In the genomic region with DNA sequence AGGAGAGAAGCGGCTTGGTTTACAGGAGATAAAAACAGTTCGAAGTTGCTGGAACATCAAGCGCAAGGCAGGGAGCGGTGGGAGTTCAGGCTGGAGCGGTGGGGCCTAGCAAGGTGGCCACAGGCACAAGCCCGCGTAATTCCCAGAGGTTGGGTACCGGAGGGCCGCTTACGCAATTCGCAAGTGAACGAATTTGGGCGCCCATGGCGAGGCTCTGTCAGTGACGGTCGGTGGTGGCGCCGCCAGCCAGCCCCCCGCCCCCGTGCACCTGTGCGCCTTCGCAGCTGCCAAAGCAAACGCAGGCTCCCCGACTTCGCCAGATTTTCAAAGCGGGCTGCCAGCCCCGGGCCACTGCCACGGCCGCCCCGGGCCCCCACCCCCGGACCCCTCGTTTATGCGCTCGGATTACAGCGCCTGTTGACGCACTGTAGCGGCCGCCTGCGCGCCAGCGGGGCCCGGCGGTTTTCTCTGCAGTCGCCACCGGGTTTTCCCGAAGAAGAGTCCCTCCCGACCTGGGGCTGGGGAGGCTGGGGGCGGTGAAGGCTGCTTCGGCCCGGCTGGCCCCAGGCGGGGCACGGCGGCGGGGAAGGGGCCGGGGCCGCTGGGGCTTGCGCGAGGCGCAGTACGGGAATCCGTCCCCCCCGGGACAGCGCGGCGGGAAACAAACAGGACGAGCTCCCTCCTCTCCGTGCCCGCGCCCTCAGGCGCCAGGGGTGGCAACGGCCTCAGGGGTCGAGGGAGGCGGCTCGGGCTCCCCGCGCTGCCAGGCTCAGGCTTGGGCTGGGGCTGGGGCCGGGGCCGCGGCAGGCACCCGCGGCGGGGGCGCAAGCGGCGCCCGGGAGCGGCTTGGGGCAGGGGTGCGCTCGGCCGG, we compare ENCODE assay signal across 8 cellular contexts. TPM values are rescaled to one million over a fixed set of nuclear protein-coding genes. Genes with fewer than 3 reads are reported as not detected.
A peak's percentile ranks its signal among the peaks of the same experiment; 100 is the strongest.
DNase-seq lines count a peak whose midpoint lies in the region; ATAC-seq, FAIRE-seq and TF ChIP-seq lines count a peak whose summit lies in the region.

No MANE protein-coding gene starts in this region.

- no peaks in the 10 kb centered on the region for H3K9me3 ChIP-seq in endothelial cell of umbilical vein (replicated peaks; ENCODE audit: control insufficient read depth, insufficient read depth, low read length)
- H3K9me3 ChIP-seq in muscle layer of colon (ENCODE audit: low read length): no peaks in the 10 kb centered on the region

- H3K4me3 ChIP-seq in endothelial cell of umbilical vein (replicated peaks in 1 of 3; ENCODE audit: insufficient read depth in 1 of 3, low read depth in 1 of 3, low read length in 3 of 3): peak overlapping the region; percentile 48 to 79 (median 62)
- H3K4me3 ChIP-seq in muscle layer of colon (ENCODE audit: low read depth in 1 of 2, low read length in 2 of 2): peak overlapping the region; percentile 80 to 93

- no peak for TF ChIP-seq CTCF in GM13977 (IDR thresholded peaks at IDR 0.05; ENCODE audit: extremely low read depth, insufficient read depth, missing control alignments)
- no peak for TF ChIP-seq CTCF in endothelial cell of umbilical vein (IDR thresholded peaks at IDR 0.05; ENCODE audit: extremely low read depth in 1 of 2, insufficient read depth in 1 of 2, low read depth in 1 of 2, low read length in 2 of 2)

- dilution Hi-C loops in endothelial cell of umbilical vein (cut with MboI; ENCODE audit: extremely low pct_ligation_motif_present, low sequenced_read_pairs): no loop called here

- H3K4me1 ChIP-seq in endothelial cell of umbilical vein (ENCODE audit: control insufficient read depth, extremely low read depth, insufficient read depth, low read length): peaks cover 13% of the 10 kb centered on the region
- H3K4me1 ChIP-seq in muscle layer of colon (ENCODE audit: insufficient read depth, low read length): peaks cover 10% of the 10 kb centered on the region

- DNase-seq in GM13977 (ENCODE audit: low spot score): peak; percentile 56
- peak; percentile 41 for DNase-seq in NCI-H2227 (lab: John Stamatoyannopoulos, UW; ENCODE audit: unreplicated experiment)
- DNase-seq in activated CD8-positive, alpha-beta memory T cell treated with anti-CD3 and anti-CD28 coated beads, Interleukin-2, amount 50 U/mL, for 24 hours (ENCODE audit: extremely low read depth): peak; percentile 12
- peak; percentile 25 for DNase-seq in endothelial cell of umbilical vein (ENCODE audit: low read depth, low spot score)
- peak; percentile 48 for DNase-seq in stimulated activated naive CD4-positive, alpha-beta T cell treated with Interleukin-2 at 50 U/mL for 16 hours (lab: John Stamatoyannopoulos, UW)
- DNase-seq in NCI-H1694 (lab: John Stamatoyannopoulos, UW): no peak

- H3K27me3 ChIP-seq in endothelial cell of umbilical vein (ENCODE audit: control insufficient read depth in 2 of 2, insufficient read depth in 2 of 2, low read length in 2 of 2) (no peaks in the 10 kb centered on the region), muscle layer of colon (ENCODE audit: control insufficient read depth in 1 of 2, insufficient read depth in 2 of 2, low read length in 2 of 2) (no peaks in the 10 kb centered on the region)

- peak overlapping the region; percentile 17 for H3K9ac ChIP-seq in endothelial cell of umbilical vein (replicated peaks; ENCODE audit: extremely low read depth, insufficient read depth, low read length)
- H3K9ac ChIP-seq in muscle layer of colon (ENCODE audit: low read length): peak overlapping the region; percentile 55

- intact Hi-C loops in endothelial cell of umbilical vein (cut with micrococcal nuclease): loop anchor here (5.0 to 10.0 kb wide), 2 partner anchors 110 to 182 kb away; partner anchors contain the start of gene N4BP2L2

- TF ChIP-seq POLR2A in endothelial cell of umbilical vein (IDR thresholded peaks at IDR 0.05; ENCODE audit: low read depth, low read length): no peak

- CTCF ChIA-PET in endothelial cell of umbilical vein (lab: Charles Lee): interaction anchor here (0.6 to 2.8 kb wide), 2 partner anchors 386 to 517 kb away, joined by 4 to 10 read pairs; no protein-coding TSS in a partner anchor

- H2AFZ ChIP-seq in endothelial cell of umbilical vein (ENCODE audit: low read depth, low read length): peak overlapping the region; percentile 95

- BruUV-seq in endothelial cell of umbilical vein (replicated peaks; lab: Mats Ljungman, UMichigan): no TSS peak

- POLR2A ChIA-PET in endothelial cell of umbilical vein (lab: Charles Lee): no interaction called here

- no peaks in the 10 kb centered on the region for H3K9me1 ChIP-seq in endothelial cell of umbilical vein (replicated peaks; ENCODE audit: control insufficient read depth, extremely low read depth, insufficient read depth, low read length)

- no peaks in the 10 kb centered on the region for H3K79me2 ChIP-seq in endothelial cell of umbilical vein (ENCODE audit: control insufficient read depth, insufficient read depth, low read length)

- no peak for FAIRE-seq in endothelial cell of umbilical vein (lab: Jason Lieb, UNC)

- peak; percentile 8 for ATAC-seq in HG02588 (IDR thresholded peaks at IDR 0.05; ENCODE audit: unreplicated experiment)

- in situ Hi-C loops in GM13977 (cut with MboI; ENCODE audit: low pct_unique_long_range_greater_than_20kb, low sequenced_read_pairs, unreplicated experiment): no loop called here

- H3K27ac ChIP-seq in endothelial cell of umbilical vein (ENCODE audit: insufficient read depth, low read depth, low read length) (no peak overlapping the region), muscle layer of colon (ENCODE audit: low read depth, low read length) (peak overlapping the region; percentile 68)

- H3K4me2 ChIP-seq in endothelial cell of umbilical vein (ENCODE audit: insufficient read depth, low read length): peak overlapping the region; percentile 78

- H3K36me3 ChIP-seq in endothelial cell of umbilical vein (ENCODE audit: control insufficient read depth in 2 of 2, extremely low read depth in 1 of 2, insufficient read depth in 2 of 2, low read length in 2 of 2): no peaks in the 10 kb centered on the region
- H3K36me3 ChIP-seq in muscle layer of colon (ENCODE audit: insufficient read depth, low read length): no peaks in the 10 kb centered on the region

- no peaks in the 10 kb centered on the region for H4K20me1 ChIP-seq in endothelial cell of umbilical vein (replicated peaks; ENCODE audit: control insufficient read depth, extremely low read depth, insufficient read depth, low read length)

TF ChIP-seq in endothelial cell of umbilical vein, 7 proteins besides CTCF, POLR2A, EP300 and RAD21:
- TF ChIP-seq JUN (IDR thresholded peaks at IDR 0.05; ENCODE audit: borderline replicate concordance, insufficient read depth, insufficient read length, low read depth): no peak
- no peak for TF ChIP-seq GATA2 (IDR thresholded peaks at IDR 0.05; ENCODE audit: insufficient read depth, insufficient read length, low read depth, low read length)
- TF ChIP-seq EZH2 (IDR thresholded peaks at IDR 0.05; ENCODE audit: borderline replicate concordance, low read depth, low read length, severe bottlenecking): no peak
- no peak for TF ChIP-seq FOS (IDR thresholded peaks at IDR 0.05; ENCODE audit: borderline replicate concordance, insufficient read depth, low read length)
- TF ChIP-seq MYC (IDR thresholded peaks at IDR 0.05; ENCODE audit: low read depth, low read length): no peak
- TF ChIP-seq, protein P1, sequence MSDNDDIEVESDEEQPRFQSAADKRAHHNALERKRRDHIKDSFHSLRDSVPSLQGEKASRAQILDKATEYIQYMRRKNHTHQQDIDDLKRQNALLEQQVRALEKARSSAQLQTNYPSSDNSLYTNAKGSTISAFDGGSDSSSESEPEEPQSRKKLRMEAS (IDR thresholded peaks at IDR 0.05; ENCODE audit: insufficient read depth, insufficient read length): no peak
- no peak for TF ChIP-seq POLR2AphosphoS5 (IDR thresholded peaks at IDR 0.05; ENCODE audit: insufficient read depth, low read depth, low read length)

RNA-seq across cellular contexts. Expression of gene N4BP2L1, which starts 0.7 kb away (rescaled TPM):
- total RNA-seq in endothelial cell of umbilical vein: 1.8 and 2.1 TPM in 2 replicates
- 1.1 TPM in 2 replicates for polyA plus RNA-seq in endothelial cell of umbilical vein
- 0.83 and 1.4 TPM in 2 replicates for polyA plus RNA-seq in endothelial cell of umbilical vein (2011; cell fraction: cytosol; rRNA removed)
- polyA plus RNA-seq in endothelial cell of umbilical vein (2011; cell fraction: nucleus; rRNA removed): 5.8 TPM in 2 replicates
- 0.75 and 1.1 TPM in 2 replicates for polyA plus RNA-seq in endothelial cell of umbilical vein (2012)
- 1.7 and 2.5 TPM in 2 replicates for polyA minus RNA-seq in endothelial cell of umbilical vein
- polyA minus RNA-seq in endothelial cell of umbilical vein (2011; cell fraction: cytosol; rRNA and poly(A)+ RNA removed): not detected
- 3.7 and 4.1 TPM in 2 replicates for polyA minus RNA-seq in endothelial cell of umbilical vein (2011; cell fraction: nucleus; rRNA and poly(A)+ RNA removed)
